In the genomic region with DNA sequence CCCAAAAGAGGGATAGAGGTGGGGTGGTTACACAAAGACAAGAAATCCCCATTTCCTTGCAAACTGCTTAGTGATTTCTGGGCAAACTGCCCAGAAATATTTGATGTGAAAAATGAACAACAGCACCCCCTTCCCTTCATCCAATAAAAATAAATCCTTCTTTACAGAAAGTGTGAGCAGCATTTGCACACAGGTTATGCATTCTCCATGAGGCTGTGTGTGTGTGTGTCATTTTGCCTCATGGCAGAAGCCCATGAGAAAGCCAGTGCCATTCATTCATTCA, we compare ENCODE assay signal across 1 cellular context.
TF ChIP-seq lines count a peak whose summit lies in the region.

No MANE protein-coding gene starts in this region.

TF ChIP-seq in GM23338, 12 proteins besides CTCF, POLR2A, EP300 and RAD21 (continued from another document):
- TF ChIP-seq, protein P1, sequence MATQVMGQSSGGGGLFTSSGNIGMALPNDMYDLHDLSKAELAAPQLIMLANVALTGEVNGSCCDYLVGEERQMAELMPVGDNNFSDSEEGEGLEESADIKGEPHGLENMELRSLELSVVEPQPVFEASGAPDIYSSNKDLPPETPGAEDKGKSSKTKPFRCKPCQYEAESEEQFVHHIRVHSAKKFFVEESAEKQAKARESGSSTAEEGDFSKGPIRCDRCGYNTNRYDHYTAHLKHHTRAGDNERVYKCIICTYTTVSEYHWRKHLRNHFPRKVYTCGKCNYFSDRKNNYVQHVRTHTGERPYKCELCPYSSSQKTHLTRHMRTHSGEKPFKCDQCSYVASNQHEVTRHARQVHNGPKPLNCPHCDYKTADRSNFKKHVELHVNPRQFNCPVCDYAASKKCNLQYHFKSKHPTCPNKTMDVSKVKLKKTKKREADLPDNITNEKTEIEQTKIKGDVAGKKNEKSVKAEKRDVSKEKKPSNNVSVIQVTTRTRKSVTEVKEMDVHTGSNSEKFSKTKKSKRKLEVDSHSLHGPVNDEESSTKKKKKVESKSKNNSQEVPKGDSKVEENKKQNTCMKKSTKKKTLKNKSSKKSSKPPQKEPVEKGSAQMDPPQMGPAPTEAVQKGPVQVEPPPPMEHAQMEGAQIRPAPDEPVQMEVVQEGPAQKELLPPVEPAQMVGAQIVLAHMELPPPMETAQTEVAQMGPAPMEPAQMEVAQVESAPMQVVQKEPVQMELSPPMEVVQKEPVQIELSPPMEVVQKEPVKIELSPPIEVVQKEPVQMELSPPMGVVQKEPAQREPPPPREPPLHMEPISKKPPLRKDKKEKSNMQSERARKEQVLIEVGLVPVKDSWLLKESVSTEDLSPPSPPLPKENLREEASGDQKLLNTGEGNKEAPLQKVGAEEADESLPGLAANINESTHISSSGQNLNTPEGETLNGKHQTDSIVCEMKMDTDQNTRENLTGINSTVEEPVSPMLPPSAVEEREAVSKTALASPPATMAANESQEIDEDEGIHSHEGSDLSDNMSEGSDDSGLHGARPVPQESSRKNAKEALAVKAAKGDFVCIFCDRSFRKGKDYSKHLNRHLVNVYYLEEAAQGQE (IDR thresholded peaks at IDR 0.05; ENCODE audit: unreplicated experiment), result no peak
- TF ChIP-seq EZH2 (IDR thresholded peaks at IDR 0.05; ENCODE audit: low read depth, unreplicated experiment), result no peak
- TF ChIP-seq, protein P2, sequence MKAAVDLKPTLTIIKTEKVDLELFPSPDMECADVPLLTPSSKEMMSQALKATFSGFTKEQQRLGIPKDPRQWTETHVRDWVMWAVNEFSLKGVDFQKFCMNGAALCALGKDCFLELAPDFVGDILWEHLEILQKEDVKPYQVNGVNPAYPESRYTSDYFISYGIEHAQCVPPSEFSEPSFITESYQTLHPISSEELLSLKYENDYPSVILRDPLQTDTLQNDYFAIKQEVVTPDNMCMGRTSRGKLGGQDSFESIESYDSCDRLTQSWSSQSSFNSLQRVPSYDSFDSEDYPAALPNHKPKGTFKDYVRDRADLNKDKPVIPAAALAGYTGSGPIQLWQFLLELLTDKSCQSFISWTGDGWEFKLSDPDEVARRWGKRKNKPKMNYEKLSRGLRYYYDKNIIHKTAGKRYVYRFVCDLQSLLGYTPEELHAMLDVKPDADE (IDR thresholded peaks at IDR 0.05), result no peak
- TF ChIP-seq CREB1 (CRISPR knock-in tag; IDR thresholded peaks at IDR 0.05; ENCODE audit: low read depth), result no peak
- TF ChIP-seq, protein P3, sequence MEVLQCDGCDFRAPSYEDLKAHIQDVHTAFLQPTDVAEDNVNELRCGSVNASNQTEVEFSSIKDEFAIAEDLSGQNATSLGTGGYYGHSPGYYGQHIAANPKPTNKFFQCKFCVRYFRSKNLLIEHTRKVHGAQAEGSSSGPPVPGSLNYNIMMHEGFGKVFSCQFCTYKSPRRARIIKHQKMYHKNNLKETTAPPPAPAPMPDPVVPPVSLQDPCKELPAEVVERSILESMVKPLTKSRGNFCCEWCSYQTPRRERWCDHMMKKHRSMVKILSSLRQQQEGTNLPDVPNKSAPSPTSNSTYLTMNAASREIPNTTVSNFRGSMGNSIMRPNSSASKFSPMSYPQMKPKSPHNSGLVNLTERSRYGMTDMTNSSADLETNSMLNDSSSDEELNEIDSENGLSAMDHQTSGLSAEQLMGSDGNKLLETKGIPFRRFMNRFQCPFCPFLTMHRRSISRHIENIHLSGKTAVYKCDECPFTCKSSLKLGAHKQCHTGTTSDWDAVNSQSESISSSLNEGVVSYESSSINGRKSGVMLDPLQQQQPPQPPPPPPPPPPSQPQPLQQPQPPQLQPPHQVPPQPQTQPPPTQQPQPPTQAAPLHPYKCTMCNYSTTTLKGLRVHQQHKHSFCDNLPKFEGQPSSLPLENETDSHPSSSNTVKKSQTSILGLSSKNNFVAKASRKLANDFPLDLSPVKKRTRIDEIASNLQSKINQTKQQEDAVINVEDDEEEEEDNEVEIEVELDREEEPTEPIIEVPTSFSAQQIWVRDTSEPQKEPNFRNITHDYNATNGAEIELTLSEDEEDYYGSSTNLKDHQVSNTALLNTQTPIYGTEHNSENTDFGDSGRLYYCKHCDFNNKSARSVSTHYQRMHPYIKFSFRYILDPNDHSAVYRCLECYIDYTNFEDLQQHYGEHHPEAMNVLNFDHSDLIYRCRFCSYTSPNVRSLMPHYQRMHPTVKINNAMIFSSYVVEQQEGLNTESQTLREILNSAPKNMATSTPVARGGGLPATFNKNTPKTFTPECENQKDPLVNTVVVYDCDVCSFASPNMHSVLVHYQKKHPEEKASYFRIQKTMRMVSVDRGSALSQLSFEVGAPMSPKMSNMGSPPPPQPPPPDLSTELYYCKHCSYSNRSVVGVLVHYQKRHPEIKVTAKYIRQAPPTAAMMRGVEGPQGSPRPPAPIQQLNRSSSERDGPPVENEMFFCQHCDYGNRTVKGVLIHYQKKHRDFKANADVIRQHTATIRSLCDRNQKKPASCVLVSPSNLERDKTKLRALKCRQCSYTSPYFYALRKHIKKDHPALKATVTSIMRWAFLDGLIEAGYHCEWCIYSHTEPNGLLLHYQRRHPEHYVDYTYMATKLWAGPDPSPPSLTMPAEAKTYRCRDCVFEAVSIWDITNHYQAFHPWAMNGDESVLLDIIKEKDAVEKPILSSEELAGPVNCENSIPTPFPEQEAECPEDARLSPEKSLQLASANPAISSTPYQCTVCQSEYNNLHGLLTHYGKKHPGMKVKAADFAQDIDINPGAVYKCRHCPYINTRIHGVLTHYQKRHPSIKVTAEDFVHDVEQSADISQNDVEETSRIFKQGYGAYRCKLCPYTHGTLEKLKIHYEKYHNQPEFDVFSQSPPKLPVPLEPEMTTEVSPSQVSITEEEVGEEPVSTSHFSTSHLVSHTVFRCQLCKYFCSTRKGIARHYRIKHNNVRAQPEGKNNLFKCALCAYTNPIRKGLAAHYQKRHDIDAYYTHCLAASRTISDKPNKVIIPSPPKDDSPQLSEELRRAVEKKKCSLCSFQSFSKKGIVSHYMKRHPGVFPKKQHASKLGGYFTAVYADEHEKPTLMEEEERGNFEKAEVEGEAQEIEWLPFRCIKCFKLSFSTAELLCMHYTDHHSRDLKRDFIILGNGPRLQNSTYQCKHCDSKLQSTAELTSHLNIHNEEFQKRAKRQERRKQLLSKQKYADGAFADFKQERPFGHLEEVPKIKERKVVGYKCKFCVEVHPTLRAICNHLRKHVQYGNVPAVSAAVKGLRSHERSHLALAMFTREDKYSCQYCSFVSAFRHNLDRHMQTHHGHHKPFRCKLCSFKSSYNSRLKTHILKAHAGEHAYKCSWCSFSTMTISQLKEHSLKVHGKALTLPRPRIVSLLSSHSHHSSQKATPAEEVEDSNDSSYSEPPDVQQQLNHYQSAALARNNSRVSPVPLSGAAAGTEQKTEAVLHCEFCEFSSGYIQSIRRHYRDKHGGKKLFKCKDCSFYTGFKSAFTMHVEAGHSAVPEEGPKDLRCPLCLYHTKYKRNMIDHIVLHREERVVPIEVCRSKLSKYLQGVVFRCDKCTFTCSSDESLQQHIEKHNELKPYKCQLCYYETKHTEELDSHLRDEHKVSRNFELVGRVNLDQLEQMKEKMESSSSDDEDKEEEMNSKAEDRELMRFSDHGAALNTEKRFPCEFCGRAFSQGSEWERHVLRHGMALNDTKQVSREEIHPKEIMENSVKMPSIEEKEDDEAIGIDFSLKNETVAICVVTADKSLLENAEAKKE (CRISPR knock-in tag; IDR thresholded peaks at IDR 0.05), result no peak
- TF ChIP-seq ZNF114 (CRISPR knock-in tag; IDR thresholded peaks at IDR 0.05), result no peak
- no peak for TF ChIP-seq STAT1 (IDR thresholded peaks at IDR 0.05; ENCODE audit: unreplicated experiment)
- TF ChIP-seq NANOG (IDR thresholded peaks at IDR 0.05; ENCODE audit: borderline replicate concordance), result no peak
- TF ChIP-seq ZNF331 (CRISPR knock-in tag; IDR thresholded peaks at IDR 0.05; ENCODE audit: low read depth), result no peak
